ENCODE assay signal across 9 cellular contexts in genomic region chr13:97116754-97117153, GRCh38.
A peak's percentile ranks its signal among the peaks of the same experiment; 100 is the strongest.
DNase-seq lines count a peak whose midpoint lies in the region; ATAC-seq and TF ChIP-seq lines count a peak whose summit lies in the region.
"Had no signal": no experiment of that assay in that cellular context is flagged by ENCODE, and none has a peak within 500 bp of the region (broad histone marks: within the 10 kb centered on the region; RNA-seq: fewer than 3 reads in every experiment).

No MANE protein-coding gene starts in this region.

- no peak overlapping the region for H3K9ac ChIP-seq in HCT116 (ENCODE audit: low read length)

- ATAC-seq in HCT116 (peak; percentile 40; the same call in 1 of the 2 replicates), left lung (peak; percentile 84), GM21825 (IDR thresholded peaks at IDR 0.05; ENCODE audit: unreplicated experiment) (no peak)

- RAD21 ChIA-PET in HCT116 (lab: Charles Lee; ENCODE audit: low non-redundant PET in 1 of 2, low total read pairs in 2 of 2, uncharacterized antibody in 2 of 2, unreplicated experiment in 2 of 2): no interaction called here

- H3K27me3 ChIP-seq in HCT116 (ENCODE audit: insufficient read depth, low read length) (no peaks in the 10 kb centered on the region), SJCRH30 (no peaks in the 10 kb centered on the region), left lung (no peaks in the 10 kb centered on the region)

- DNase-seq in DMS53 (lab: John Stamatoyannopoulos, UW) (peak; percentile 73), HCT116 (ENCODE audit: low read depth, low spot score) (no peak), SJCRH30 (peak; percentile 25 to 53), left lung (no peak), RPMI8226 (no peak), mesenteric fat pad (ENCODE audit: low spot score) (no peak), SK-N-DZ (ENCODE audit: low spot score) (no peak)
- DNase-seq: activated B cell treated with CpG ODN at 0.5 μM for 24 hours had no signal

- H3K4me1 ChIP-seq in HCT116 (ENCODE audit: control insufficient read depth in 1 of 2, insufficient read depth in 2 of 2, low read length in 2 of 2) (peaks cover 31 to 39% of the 10 kb centered on the region in 2 experiments), SJCRH30 (peaks cover 18% of the 10 kb centered on the region), left lung (peaks cover 18 to 34% of the 10 kb centered on the region in 2 donors)

- intact Hi-C loops in HCT116 (cut with micrococcal nuclease) (no loop called here), left lung (cut with DNase I) (no loop called here)

- TF ChIP-seq RAD21 in HCT116 (IDR thresholded peaks at IDR 0.05; ENCODE audit: low read depth): no peak

- no peak for TF ChIP-seq POLR2A in HCT116 (IDR thresholded peaks at IDR 0.05; ENCODE audit: borderline replicate concordance, extremely low read depth, insufficient read depth, insufficient read length)

- H3K4me3 ChIP-seq in HCT116 (replicated peaks in 1 of 2; ENCODE audit: low read depth in 1 of 2, low read length in 2 of 2) (no peak overlapping the region), SJCRH30 (no peak overlapping the region), left lung (no peak overlapping the region)

- TF ChIP-seq CTCF in HCT116 (IDR thresholded peaks at IDR 0.05 in 2 of 3, conservative IDR thresholded peaks at IDR 0.05 in 1 of 3; ENCODE audit: borderline replicate concordance in 1 of 3, insufficient read depth in 1 of 3, low read depth in 2 of 3, low read length in 2 of 3) (no peak), left lung (IDR thresholded peaks at IDR 0.05) (no peak)

- CTCF ChIA-PET in HCT116 (lab: Charles Lee): interaction anchor here (1.4 kb wide), 1 partner anchor 9 kb away, joined by 4 read pairs; no protein-coding TSS in a partner anchor

- no peak overlapping the region for H2AFZ ChIP-seq in HCT116 (ENCODE audit: low read depth, low read length, poor library complexity, severe bottlenecking)

- H3K9me2 ChIP-seq in HCT116 (ENCODE audit: insufficient read depth): no peaks in the 10 kb centered on the region

- POLR2A ChIA-PET in HCT116 (lab: Charles Lee): interaction anchor here (1.3 kb wide), 1 partner anchor 25 kb away, joined by 4 read pairs; no protein-coding TSS in a partner anchor

- no peaks in the 10 kb centered on the region for H3K79me2 ChIP-seq in HCT116 (ENCODE audit: insufficient read depth, low read length)

- no peaks in the 10 kb centered on the region for H4K20me1 ChIP-seq in HCT116 (ENCODE audit: insufficient read depth)

- BruUV-seq in HCT116 (replicated peaks; lab: Mats Ljungman, UMichigan): no TSS peak

- no peaks in the 10 kb centered on the region for H3K9me3 ChIP-seq in HCT116 (ENCODE audit: control insufficient read depth in 1 of 2, insufficient read depth in 1 of 2, low read depth in 1 of 2, low read length in 2 of 2)
- H3K9me3 ChIP-seq in SJCRH30 (replicated peaks): no peaks in the 10 kb centered on the region
- H3K9me3 ChIP-seq in left lung: no peaks in the 10 kb centered on the region

- H3K27ac ChIP-seq in HCT116 (ENCODE audit: low read depth, low read length) (no peak overlapping the region), SJCRH30 (peak overlapping the region; percentile 44; the same call in 1 of the 2 replicates), left lung (peak overlapping the region; percentile 33 to 39)

- no peak overlapping the region for H3K4me2 ChIP-seq in HCT116 (ENCODE audit: low read length)

- H3K36me3 ChIP-seq in HCT116 (ENCODE audit: control insufficient read depth in 1 of 2, insufficient read depth in 2 of 2, low read length in 2 of 2) (no peaks in the 10 kb centered on the region), SJCRH30 (no peaks in the 10 kb centered on the region), left lung (no peaks in the 10 kb centered on the region)

TF ChIP-seq in HCT116, 20 proteins besides CTCF, POLR2A, EP300 and RAD21:
- TF ChIP-seq SIN3A (IDR thresholded peaks at IDR 0.05; ENCODE audit: low read depth): no peak
- no peak for TF ChIP-seq YY1 (IDR thresholded peaks at IDR 0.05; ENCODE audit: extremely low read depth, insufficient replicate concordance, low read depth, low read length)
- no peak for TF ChIP-seq SP1 (IDR thresholded peaks at IDR 0.05; ENCODE audit: low read depth)
- no peak for TF ChIP-seq TCF7L2 (IDR thresholded peaks at IDR 0.05; ENCODE audit: borderline replicate concordance, extremely low read depth, insufficient read depth, insufficient read length)
- TF ChIP-seq ZNF274 (IDR thresholded peaks at IDR 0.05; ENCODE audit: low read depth, low read length): no peak
- no peak for TF ChIP-seq EZH2 (IDR thresholded peaks at IDR 0.05)
- no peak for TF ChIP-seq MAX (IDR thresholded peaks at IDR 0.05)

Comparison
In these comparisons a context has a peak if more than half of its experiments do, and no peak if none do; other contexts are left out.
1. DNase-seq: peak in DMS53 (single experiment) and SJCRH30 (2 of 2); none in HCT116 (single experiment), left lung (0 of 2), RPMI8226 (single experiment), mesenteric fat pad (single experiment) and SK-N-DZ (single experiment).